In the genomic region with DNA sequence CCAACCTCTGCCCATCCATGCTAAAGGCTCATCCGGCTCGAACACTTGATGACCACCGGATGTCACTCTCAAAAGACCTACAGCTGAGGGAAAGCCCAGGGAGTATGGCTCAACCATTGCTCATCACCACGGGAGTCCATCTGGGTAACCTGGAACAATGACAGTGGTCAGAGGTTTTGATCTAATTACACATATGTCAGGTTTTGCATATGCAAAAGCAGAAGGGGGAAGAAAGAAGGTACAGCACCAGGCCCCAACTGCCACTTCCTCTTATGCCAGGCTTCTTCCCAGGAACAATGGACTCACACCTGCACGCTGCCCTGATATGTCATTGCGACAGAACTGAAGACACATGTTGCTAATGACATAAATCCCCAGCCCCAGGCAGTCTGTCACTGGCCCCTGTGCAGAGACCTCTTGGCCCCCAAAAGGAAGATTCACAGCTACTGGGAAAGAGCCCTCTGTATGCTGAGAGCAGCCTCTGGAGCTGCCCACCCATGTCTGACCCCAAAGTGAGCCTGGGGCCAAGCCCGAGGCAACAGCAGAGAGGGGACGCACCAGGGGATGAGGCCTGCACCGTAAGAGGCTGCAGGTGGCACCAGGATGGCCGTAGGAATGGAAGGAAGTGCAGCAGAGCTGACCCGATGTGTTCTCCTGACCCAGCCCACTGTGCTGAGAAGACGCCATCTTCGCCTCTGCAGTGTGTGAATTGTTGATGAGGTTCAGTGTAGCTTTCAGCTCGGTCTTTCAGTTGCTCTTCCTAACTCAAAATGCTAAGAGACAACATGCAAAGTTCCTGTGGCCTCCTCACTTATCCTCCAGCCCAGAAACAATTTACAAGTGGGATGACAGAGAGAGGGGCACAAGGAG, we compare ENCODE assay signal across 9 cellular contexts. TPM values are rescaled to one million over a fixed set of nuclear protein-coding genes. Genes with fewer than 3 reads are reported as not detected.
DNase-seq lines count a peak whose midpoint lies in the region; FAIRE-seq and TF ChIP-seq lines count a peak whose summit lies in the region.
"Had no signal": no experiment of that assay in that cellular context is flagged by ENCODE, and none has a peak within 500 bp of the region (broad histone marks: within the 10 kb centered on the region; RNA-seq: fewer than 3 reads in every experiment).

No MANE protein-coding gene starts in this region.

- TF ChIP-seq CTCF in OCI-LY1 (IDR thresholded peaks at IDR 0.05; ENCODE audit: low read length): no peak

- FAIRE-seq in H54 (lab: Jason Lieb, UNC): no peak

- no peak overlapping the region for H2AFZ ChIP-seq in OCI-LY1 (ENCODE audit: low read length)

- H3K4me3 ChIP-seq in GM08714 (ENCODE audit: low read length) (peak overlapping the region; percentile 0; the same call in 1 of the 2 replicates), OCI-LY1 (ENCODE audit: low read depth, low read length, poor library complexity, severe bottlenecking) (peak overlapping the region; percentile 43)

- peak overlapping the region; percentile 72 for H3K4me2 ChIP-seq in OCI-LY1 (ENCODE audit: low read length)

- H3K9me2 ChIP-seq in OCI-LY1 (ENCODE audit: low read depth, low read length): no peaks in the 10 kb centered on the region

- H3K27me3 ChIP-seq in OCI-LY1 (ENCODE audit: insufficient read depth, low read length): no peaks in the 10 kb centered on the region

- TF ChIP-seq POLR2A in H54 (IDR thresholded peaks at IDR 0.05; ENCODE audit: low read depth, low read length): no peak

- H4K20me1 ChIP-seq in OCI-LY1 (ENCODE audit: insufficient read depth, low read length): no peaks in the 10 kb centered on the region

- peaks cover 92% of the 10 kb centered on the region for H3K4me1 ChIP-seq in OCI-LY1 (ENCODE audit: insufficient read depth, low read length, severe bottlenecking)

- H3K27ac ChIP-seq in OCI-LY1 (ENCODE audit: low read depth, low read length, poor library complexity, severe bottlenecking): peak overlapping the region; percentile 99

- H3K4me1 Mint-ChIP-seq in immature natural killer cell: peaks cover 90 to 93% of the 10 kb centered on the region in 2 donors

- DNase-seq in H54 (ENCODE audit: insufficient read length, low spot score) (peak; percentile 50), immature natural killer cell (no peak), occipital lobe (lab: John Stamatoyannopoulos, UW) (no peak), hypothalamus (lab: John Stamatoyannopoulos, UW) (no peak), hepatic stellate cell (ENCODE audit: low spot score) (no peak)
- DNase-seq in central memory CD4-positive, alpha-beta T cell: no peak

- peak overlapping the region; percentile 97 to 100 (median 100) for H3K27ac Mint-ChIP-seq in immature natural killer cell

- H3F3A ChIP-seq in OCI-LY1 (ENCODE audit: insufficient read depth, low read length): peaks cover 23% of the 10 kb centered on the region

- no peaks in the 10 kb centered on the region for H3K9me3 ChIP-seq in OCI-LY1 (ENCODE audit: low read length)

- peak overlapping the region; percentile 72 to 96 (median 84) for H3K4me3 Mint-ChIP-seq in immature natural killer cell

- peaks cover 6 to 8% (median 7%) of the 10 kb centered on the region in 3 donors for H3K36me3 Mint-ChIP-seq in immature natural killer cell

- H3K36me3 ChIP-seq in OCI-LY1 (ENCODE audit: insufficient read depth, low read length): peaks cover 17% of the 10 kb centered on the region

- H3K27me3 Mint-ChIP-seq in immature natural killer cell (ENCODE audit: low read depth in 3 of 3): peaks cover 10 to 12% (median 12%) of the 10 kb centered on the region in 3 donors

- H3K9ac ChIP-seq in OCI-LY1 (ENCODE audit: low read length): peak overlapping the region; percentile 78

- peaks cover 18% of the 10 kb centered on the region for H3K79me2 ChIP-seq in OCI-LY1 (ENCODE audit: insufficient read depth, low read length)

- peaks cover 0 to 4% (median 3%) of the 10 kb centered on the region in 6 donors for H3K9me3 Mint-ChIP-seq in immature natural killer cell

RNA-seq across cellular contexts. Expression of gene EPS15L1, which starts 26.3 kb away (rescaled TPM):
- 10 to 100 TPM; 14.5 to 28.8 (median 16.4) TPM for polyA plus RNA-seq in immature natural killer cell
- 11.4 TPM for total RNA-seq in occipital lobe

RNA-seq across cellular contexts. Expression of gene CALR3, which starts 50.5 kb away (rescaled TPM):
- polyA plus RNA-seq in immature natural killer cell: under 1 TPM in 1 of 3 donors, not detected in 2; 0.25 TPM
- not detected for total RNA-seq in occipital lobe
- total RNA-seq: urinary bladder had no signal
- polyA plus RNA-seq: urinary bladder had no signal

RNA-seq across cellular contexts. Expression of gene C19orf44, which starts 50.7 kb away (rescaled TPM):
- polyA plus RNA-seq in immature natural killer cell: 1 to 10 TPM in 1 of 3 donors, under 1 TPM in 1, not detected in 1; 0.80 to 1.2 TPM
- 2.8 TPM for total RNA-seq in occipital lobe
